Comparison of ENCODE assay signal across 1 cellular context in the genomic region with DNA sequence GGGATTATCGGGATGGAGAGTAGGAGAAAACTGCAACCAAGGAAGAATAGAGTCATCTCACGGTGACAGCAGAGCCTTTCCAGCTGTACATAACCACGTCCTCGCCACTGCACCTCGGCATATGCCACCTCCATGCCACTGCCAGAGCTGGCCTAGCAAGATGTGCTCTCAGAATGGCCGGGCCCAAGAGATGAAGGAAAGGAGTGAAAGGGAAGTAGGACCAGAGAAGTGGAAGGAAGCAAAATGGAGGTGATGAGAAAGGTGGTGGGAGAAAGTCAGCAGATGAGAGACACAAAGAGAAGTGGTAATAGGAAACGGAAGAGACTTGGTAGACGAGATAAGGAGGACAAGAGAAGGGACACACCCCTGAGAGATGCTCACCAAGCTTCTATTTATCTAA.
TF ChIP-seq lines count a peak whose summit lies in the region.

No MANE protein-coding gene starts in this region.

TF ChIP-seq in K562, 482 proteins besides CTCF, POLR2A, EP300 and RAD21 (continues in another document):
- no peak for TF ChIP-seq ZNF354B (CRISPR knock-in tag; IDR thresholded peaks at IDR 0.05)
- no peak for TF ChIP-seq MEF2A (IDR thresholded peaks at IDR 0.05; ENCODE audit: control insufficient read depth, low read depth, low read length)
- TF ChIP-seq NR4A1 (CRISPR knock-in tag; IDR thresholded peaks at IDR 0.05), result peak; percentile 55; the same call in 1 of the 2 replicates
- TF ChIP-seq NR4A1 (tag; IDR thresholded peaks at IDR 0.05), result no peak
- TF ChIP-seq MCM3 (IDR thresholded peaks at IDR 0.05), result no peak
- no peak for TF ChIP-seq NCOA1 (IDR thresholded peaks at IDR 0.05; ENCODE audit: low read depth)
- TF ChIP-seq ELF4 (CRISPR knock-in tag; IDR thresholded peaks at IDR 0.05), result peak; percentile 71; the same call in 1 of the 2 replicates
- TF ChIP-seq, protein P1, sequence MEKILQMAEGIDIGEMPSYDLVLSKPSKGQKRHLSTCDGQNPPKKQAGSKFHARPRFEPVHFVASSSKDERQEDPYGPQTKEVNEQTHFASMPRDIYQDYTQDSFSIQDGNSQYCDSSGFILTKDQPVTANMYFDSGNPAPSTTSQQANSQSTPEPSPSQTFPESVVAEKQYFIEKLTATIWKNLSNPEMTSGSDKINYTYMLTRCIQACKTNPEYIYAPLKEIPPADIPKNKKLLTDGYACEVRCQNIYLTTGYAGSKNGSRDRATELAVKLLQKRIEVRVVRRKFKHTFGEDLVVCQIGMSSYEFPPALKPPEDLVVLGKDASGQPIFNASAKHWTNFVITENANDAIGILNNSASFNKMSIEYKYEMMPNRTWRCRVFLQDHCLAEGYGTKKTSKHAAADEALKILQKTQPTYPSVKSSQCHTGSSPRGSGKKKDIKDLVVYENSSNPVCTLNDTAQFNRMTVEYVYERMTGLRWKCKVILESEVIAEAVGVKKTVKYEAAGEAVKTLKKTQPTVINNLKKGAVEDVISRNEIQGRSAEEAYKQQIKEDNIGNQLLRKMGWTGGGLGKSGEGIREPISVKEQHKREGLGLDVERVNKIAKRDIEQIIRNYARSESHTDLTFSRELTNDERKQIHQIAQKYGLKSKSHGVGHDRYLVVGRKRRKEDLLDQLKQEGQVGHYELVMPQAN (IDR thresholded peaks at IDR 0.05; ENCODE audit: borderline replicate concordance), result no peak
- no peak for TF ChIP-seq KDM2B (CRISPR knock-in tag; IDR thresholded peaks at IDR 0.05)
- TF ChIP-seq ILF3 (IDR thresholded peaks at IDR 0.05; ENCODE audit: borderline replicate concordance), result no peak
- no peak for TF ChIP-seq CEBPB (tag; IDR thresholded peaks at IDR 0.05)
- TF ChIP-seq, protein P2, sequence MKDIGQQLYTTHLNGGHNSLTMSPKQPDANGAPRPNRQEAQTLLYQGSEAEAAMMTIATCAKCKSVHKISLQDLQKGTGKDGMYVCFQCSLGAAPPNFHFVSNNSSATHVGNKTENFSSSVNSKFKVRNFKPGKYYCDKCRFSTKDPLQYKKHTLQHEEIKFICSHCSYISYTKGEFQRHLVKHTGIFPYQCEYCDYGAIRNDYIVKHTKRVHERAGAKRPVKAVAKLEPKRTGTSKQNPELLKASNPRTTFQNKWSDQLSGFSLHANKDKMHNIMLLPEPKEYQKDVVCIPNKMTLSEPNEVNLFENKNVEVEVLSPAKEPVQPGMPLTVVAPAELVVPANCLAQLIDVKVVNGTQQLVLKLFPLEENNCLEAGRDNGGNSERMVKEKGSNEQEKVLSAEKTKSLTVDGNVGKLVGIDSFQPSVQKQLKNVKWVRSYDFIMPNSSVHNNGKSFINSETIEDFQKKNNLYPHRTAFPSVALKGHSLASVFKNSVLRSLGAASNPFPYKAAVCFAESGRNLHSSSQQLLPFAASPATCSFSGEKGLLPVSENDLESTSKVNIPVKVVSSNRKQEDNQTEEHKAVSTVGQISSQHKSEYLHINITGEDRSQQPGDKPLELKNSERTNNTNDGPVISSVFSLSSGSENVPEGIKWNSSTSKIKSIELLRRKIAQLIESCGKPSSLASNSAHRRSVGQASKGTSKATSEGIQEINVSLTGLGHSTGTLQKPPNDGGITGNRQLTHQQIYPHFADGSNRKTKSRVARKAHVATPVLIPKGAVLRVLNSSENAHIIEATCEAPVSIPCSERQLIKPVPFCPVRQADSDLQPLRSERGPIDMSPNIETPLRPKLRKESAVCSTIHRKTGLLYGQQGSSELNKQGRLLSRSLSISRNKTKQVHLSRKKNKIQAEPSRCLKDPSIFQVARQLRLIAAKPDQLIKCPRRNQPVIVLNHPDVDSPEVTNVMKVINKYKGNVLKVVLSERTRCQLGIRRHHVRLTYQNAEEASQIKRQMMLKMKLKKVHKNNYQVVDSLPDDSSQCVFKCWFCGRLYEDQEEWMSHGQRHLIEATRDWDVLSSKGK (CRISPR knock-in tag; IDR thresholded peaks at IDR 0.05), result no peak
- TF ChIP-seq, protein P3, sequence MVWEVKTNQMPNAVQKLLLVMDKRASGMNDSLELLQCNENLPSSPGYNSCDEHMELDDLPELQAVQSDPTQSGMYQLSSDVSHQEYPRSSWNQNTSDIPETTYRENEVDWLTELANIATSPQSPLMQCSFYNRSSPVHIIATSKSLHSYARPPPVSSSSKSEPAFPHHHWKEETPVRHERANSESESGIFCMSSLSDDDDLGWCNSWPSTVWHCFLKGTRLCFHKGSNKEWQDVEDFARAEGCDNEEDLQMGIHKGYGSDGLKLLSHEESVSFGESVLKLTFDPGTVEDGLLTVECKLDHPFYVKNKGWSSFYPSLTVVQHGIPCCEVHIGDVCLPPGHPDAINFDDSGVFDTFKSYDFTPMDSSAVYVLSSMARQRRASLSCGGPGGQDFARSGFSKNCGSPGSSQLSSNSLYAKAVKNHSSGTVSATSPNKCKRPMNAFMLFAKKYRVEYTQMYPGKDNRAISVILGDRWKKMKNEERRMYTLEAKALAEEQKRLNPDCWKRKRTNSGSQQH (CRISPR knock-in tag; IDR thresholded peaks at IDR 0.05), result 0 out of 2 replicates have a peak, but pooled peaks have one; percentile 63
- TF ChIP-seq ZNF696 (CRISPR knock-in tag; conservative IDR thresholded peaks at IDR 0.05), result no peak
- no peak for TF ChIP-seq ZNF717 (CRISPR knock-in tag; IDR thresholded peaks at IDR 0.05)
- no peak for TF ChIP-seq BACH1 (tag; IDR thresholded peaks at IDR 0.05)
- peak in 1 of 2 experiments; percentile 63; a peak in 1 of 4 replicates for TF ChIP-seq ETV6 (IDR thresholded peaks at IDR 0.05; ENCODE audit: borderline replicate concordance in 1 of 2, low read depth in 2 of 2, low read length in 1 of 2)
- no peak for TF ChIP-seq ETV6 (CRISPR knock-in tag; IDR thresholded peaks at IDR 0.05; ENCODE audit: borderline replicate concordance)
- TF ChIP-seq HSF4 (CRISPR knock-in tag; IDR thresholded peaks at IDR 0.05; ENCODE audit: borderline replicate concordance), result no peak
- peak in 1 of 2 experiments; percentile 54; a peak in 1 of 4 replicates for TF ChIP-seq HDAC1 (IDR thresholded peaks at IDR 0.05)
- TF ChIP-seq, protein P4, sequence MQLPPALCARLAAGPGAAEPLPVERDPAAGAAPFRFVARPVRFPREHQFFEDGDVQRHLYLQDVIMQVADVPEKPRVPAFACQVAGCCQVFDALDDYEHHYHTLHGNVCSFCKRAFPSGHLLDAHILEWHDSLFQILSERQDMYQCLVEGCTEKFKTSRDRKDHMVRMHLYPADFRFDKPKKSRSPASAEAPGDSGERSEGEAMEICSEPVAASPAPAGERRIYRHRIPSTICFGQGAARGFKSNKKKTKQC (CRISPR knock-in tag; IDR thresholded peaks at IDR 0.05), result 0 out of 2 replicates have a peak, but pooled peaks have one; percentile 25
- TF ChIP-seq, protein P5, sequence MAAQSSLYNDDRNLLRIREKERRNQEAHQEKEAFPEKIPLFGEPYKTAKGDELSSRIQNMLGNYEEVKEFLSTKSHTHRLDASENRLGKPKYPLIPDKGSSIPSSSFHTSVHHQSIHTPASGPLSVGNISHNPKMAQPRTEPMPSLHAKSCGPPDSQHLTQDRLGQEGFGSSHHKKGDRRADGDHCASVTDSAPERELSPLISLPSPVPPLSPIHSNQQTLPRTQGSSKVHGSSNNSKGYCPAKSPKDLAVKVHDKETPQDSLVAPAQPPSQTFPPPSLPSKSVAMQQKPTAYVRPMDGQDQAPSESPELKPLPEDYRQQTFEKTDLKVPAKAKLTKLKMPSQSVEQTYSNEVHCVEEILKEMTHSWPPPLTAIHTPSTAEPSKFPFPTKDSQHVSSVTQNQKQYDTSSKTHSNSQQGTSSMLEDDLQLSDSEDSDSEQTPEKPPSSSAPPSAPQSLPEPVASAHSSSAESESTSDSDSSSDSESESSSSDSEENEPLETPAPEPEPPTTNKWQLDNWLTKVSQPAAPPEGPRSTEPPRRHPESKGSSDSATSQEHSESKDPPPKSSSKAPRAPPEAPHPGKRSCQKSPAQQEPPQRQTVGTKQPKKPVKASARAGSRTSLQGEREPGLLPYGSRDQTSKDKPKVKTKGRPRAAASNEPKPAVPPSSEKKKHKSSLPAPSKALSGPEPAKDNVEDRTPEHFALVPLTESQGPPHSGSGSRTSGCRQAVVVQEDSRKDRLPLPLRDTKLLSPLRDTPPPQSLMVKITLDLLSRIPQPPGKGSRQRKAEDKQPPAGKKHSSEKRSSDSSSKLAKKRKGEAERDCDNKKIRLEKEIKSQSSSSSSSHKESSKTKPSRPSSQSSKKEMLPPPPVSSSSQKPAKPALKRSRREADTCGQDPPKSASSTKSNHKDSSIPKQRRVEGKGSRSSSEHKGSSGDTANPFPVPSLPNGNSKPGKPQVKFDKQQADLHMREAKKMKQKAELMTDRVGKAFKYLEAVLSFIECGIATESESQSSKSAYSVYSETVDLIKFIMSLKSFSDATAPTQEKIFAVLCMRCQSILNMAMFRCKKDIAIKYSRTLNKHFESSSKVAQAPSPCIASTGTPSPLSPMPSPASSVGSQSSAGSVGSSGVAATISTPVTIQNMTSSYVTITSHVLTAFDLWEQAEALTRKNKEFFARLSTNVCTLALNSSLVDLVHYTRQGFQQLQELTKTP (IDR thresholded peaks at IDR 0.05; ENCODE audit: low read depth in 1 of 2, partially characterized antibody in 2 of 2), result peak in 1 of 2 experiments; percentile 19
- TF ChIP-seq POU5F1 (IDR thresholded peaks at IDR 0.05; ENCODE audit: borderline replicate concordance, low read depth, low read length, partially characterized antibody), result no peak
- TF ChIP-seq PTBP1 (IDR thresholded peaks at IDR 0.05; ENCODE audit: low read depth, low read length), result no peak
- no peak for TF ChIP-seq ZNF561 (CRISPR knock-in tag; conservative IDR thresholded peaks at IDR 0.05)
- TF ChIP-seq GATAD2A (IDR thresholded peaks at IDR 0.05), result no peak
- TF ChIP-seq MCM5 (IDR thresholded peaks at IDR 0.05; ENCODE audit: low read depth), result no peak
- 0 out of 2 replicates have a peak, but pooled peaks have one; percentile 50 for TF ChIP-seq ZNF583 (CRISPR knock-in tag; IDR thresholded peaks at IDR 0.05)
- no peak for TF ChIP-seq PCBP1 (IDR thresholded peaks at IDR 0.05; ENCODE audit: low read depth, low read length, poor library complexity, severe bottlenecking)
- TF ChIP-seq ETV5 (CRISPR knock-in tag; IDR thresholded peaks at IDR 0.05; ENCODE audit: low read depth), result peak; percentile 28; the same call in 1 of the 2 replicates
- TF ChIP-seq, protein P6, sequence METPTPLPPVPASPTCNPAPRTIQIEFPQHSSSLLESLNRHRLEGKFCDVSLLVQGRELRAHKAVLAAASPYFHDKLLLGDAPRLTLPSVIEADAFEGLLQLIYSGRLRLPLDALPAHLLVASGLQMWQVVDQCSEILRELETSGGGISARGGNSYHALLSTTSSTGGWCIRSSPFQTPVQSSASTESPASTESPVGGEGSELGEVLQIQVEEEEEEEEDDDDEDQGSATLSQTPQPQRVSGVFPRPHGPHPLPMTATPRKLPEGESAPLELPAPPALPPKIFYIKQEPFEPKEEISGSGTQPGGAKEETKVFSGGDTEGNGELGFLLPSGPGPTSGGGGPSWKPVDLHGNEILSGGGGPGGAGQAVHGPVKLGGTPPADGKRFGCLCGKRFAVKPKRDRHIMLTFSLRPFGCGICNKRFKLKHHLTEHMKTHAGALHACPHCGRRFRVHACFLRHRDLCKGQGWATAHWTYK (CRISPR knock-in tag; IDR thresholded peaks at IDR 0.05), result 0 out of 2 replicates have a peak, but pooled peaks have one; percentile 41
- no peak for TF ChIP-seq ZBTB17 (CRISPR knock-in tag; IDR thresholded peaks at IDR 0.05)
- TF ChIP-seq, protein P7, sequence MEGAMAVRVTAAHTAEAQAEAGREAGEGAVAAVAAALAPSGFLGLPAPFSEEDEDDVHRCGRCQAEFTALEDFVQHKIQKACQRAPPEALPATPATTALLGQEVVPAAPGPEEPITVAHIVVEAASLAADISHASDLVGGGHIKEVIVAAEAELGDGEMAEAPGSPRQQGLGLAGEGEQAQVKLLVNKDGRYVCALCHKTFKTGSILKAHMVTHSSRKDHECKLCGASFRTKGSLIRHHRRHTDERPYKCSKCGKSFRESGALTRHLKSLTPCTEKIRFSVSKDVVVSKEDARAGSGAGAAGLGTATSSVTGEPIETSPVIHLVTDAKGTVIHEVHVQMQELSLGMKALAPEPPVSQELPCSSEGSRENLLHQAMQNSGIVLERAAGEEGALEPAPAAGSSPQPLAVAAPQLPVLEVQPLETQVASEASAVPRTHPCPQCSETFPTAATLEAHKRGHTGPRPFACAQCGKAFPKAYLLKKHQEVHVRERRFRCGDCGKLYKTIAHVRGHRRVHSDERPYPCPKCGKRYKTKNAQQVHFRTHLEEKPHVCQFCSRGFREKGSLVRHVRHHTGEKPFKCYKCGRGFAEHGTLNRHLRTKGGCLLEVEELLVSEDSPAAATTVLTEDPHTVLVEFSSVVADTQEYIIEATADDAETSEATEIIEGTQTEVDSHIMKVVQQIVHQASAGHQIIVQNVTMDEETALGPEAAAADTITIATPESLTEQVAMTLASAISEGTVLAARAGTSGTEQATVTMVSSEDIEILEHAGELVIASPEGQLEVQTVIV (CRISPR knock-in tag; IDR thresholded peaks at IDR 0.05; ENCODE audit: borderline replicate concordance), result no peak
- no peak for TF ChIP-seq POLR3A (IDR thresholded peaks at IDR 0.05; ENCODE audit: borderline replicate concordance, extremely low read depth, insufficient read depth, insufficient read length)
- no peak for TF ChIP-seq ZNF347 (CRISPR knock-in tag; IDR thresholded peaks at IDR 0.05; ENCODE audit: low read depth)
- peak; percentile 41; the same call in 1 of the 2 replicates for TF ChIP-seq SMAD4 (CRISPR knock-in tag; conservative IDR thresholded peaks at IDR 0.05)
- peak; percentile 62; the same call in 1 of the 2 replicates for TF ChIP-seq ETV1 (tag; conservative IDR thresholded peaks at IDR 0.05; ENCODE audit: low read depth)
- TF ChIP-seq NFYB (IDR thresholded peaks at IDR 0.05; ENCODE audit: extremely low read depth, insufficient read length), result no peak
- 0 out of 2 replicates have a peak, but pooled peaks have one; percentile 36 for TF ChIP-seq SMAD3 (CRISPR knock-in tag; conservative IDR thresholded peaks at IDR 0.05)
- TF ChIP-seq SPI1 (IDR thresholded peaks at IDR 0.05; ENCODE audit: borderline replicate concordance, low read depth, low read length), result peak; percentile 14; the same call in 1 of the 2 replicates
- TF ChIP-seq ZNF778 (CRISPR knock-in tag; IDR thresholded peaks at IDR 0.05), result no peak
- TF ChIP-seq POLR2H (tag; IDR thresholded peaks at IDR 0.05; ENCODE audit: low read depth), result no peak
- TF ChIP-seq MYC (IDR thresholded peaks at IDR 0.05; ENCODE audit: low read depth, low read length), result no peak
- TF ChIP-seq MYC (CRISPR knock-in tag; IDR thresholded peaks at IDR 0.05; ENCODE audit: borderline replicate concordance, low read depth), result no peak
- TF ChIP-seq PYGO2 (tag; IDR thresholded peaks at IDR 0.05), result no peak
- TF ChIP-seq, protein P8, sequence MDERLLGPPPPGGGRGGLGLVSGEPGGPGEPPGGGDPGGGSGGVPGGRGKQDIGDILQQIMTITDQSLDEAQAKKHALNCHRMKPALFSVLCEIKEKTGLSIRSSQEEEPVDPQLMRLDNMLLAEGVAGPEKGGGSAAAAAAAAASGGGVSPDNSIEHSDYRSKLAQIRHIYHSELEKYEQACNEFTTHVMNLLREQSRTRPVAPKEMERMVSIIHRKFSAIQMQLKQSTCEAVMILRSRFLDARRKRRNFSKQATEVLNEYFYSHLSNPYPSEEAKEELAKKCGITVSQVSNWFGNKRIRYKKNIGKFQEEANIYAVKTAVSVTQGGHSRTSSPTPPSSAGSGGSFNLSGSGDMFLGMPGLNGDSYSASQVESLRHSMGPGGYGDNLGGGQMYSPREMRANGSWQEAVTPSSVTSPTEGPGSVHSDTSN (CRISPR knock-in tag; IDR thresholded peaks at IDR 0.05; ENCODE audit: low read depth), result no peak
- TF ChIP-seq, protein P8 (tag; conservative IDR thresholded peaks at IDR 0.05; ENCODE audit: low read depth), result no peak
